ENCODE assay signal across 28 cellular contexts in genomic region chr6:169954977-169955376, GRCh38.
DNase-seq lines count a peak whose midpoint lies in the region; ATAC-seq, FAIRE-seq and TF ChIP-seq lines count a peak whose summit lies in the region.
"Had no signal": no experiment of that assay in that cellular context is flagged by ENCODE, and none has a peak within 500 bp of the region (broad histone marks: within the 10 kb centered on the region; RNA-seq: fewer than 3 reads in every experiment).

No MANE protein-coding gene starts in this region.

- H3K36me3 ChIP-seq in HepG2 (replicated peaks in 1 of 2; ENCODE audit: control insufficient read depth in 1 of 2, insufficient read depth in 2 of 2, low read length in 2 of 2) (no peaks in the 10 kb centered on the region), right lobe of liver (no peaks in the 10 kb centered on the region), OCI-LY7 (ENCODE audit: insufficient read depth, low read length) (no peaks in the 10 kb centered on the region)
- H3K36me3 ChIP-seq: BE2C, BLaER1 had no signal

- peaks cover 20% of the 10 kb centered on the region for H3K4me1 Mint-ChIP-seq in dendritic cell treated with granulocyte-macrophage colony-stimulating factor and Interleukin-4, amounts not matched to agents 40 ng/mL and 50 ng/mL, for 4 days (ENCODE audit: low read depth)

- H3K79me2 ChIP-seq in HepG2 (ENCODE audit: insufficient read depth, low read length) (no peaks in the 10 kb centered on the region), OCI-LY7 (ENCODE audit: insufficient read depth, low read depth, low read length) (no peaks in the 10 kb centered on the region)

- TF ChIP-seq EP300 in HepG2 (IDR thresholded peaks at IDR 0.05; ENCODE audit: low read depth in 2 of 2, low read length in 2 of 2) (no peak), HepG2 (CRISPR knock-in tag; IDR thresholded peaks at IDR 0.05; ENCODE audit: borderline replicate concordance) (no peak)

- H3K9me3 ChIP-seq in HepG2 (ENCODE audit: low read length) (no peaks in the 10 kb centered on the region), right lobe of liver (no peaks in the 10 kb centered on the region), OCI-LY7 (ENCODE audit: low read length) (no peaks in the 10 kb centered on the region)
- H3K9me3 ChIP-seq: BE2C, Caco-2 had no signal

- no peak for FAIRE-seq in HepG2 (lab: Jason Lieb, UNC)
- FAIRE-seq: A204.1, GM12878, GM12892, GM19239 had no signal

- H3K27me3 Mint-ChIP-seq in dendritic cell treated with granulocyte-macrophage colony-stimulating factor and Interleukin-4, amounts not matched to agents 40 ng/mL and 50 ng/mL, for 4 days: peaks cover 11% of the 10 kb centered on the region

- H2AFZ ChIP-seq in HepG2 (ENCODE audit: low read length): no peak overlapping the region
- H2AFZ ChIP-seq in OCI-LY7 (ENCODE audit: low read length): peak overlapping the region; percentile 49; the same call in 1 of the 2 replicates

- in situ Hi-C loops in HepG2 (cut with HindIII; ENCODE audit: extremely low pct_ligation_motif_present, low pct_unique_long_range_greater_than_20kb): loop anchor here (10.0 kb wide), 1 partner anchor 560 kb away; no protein-coding TSS in a partner anchor

- H3K4me3 ChIP-seq in HepG2 (replicated peaks in 1 of 3; ENCODE audit: insufficient read depth in 1 of 3, low read depth in 2 of 3, low read length in 3 of 3) (no peak overlapping the region), right lobe of liver (no peak overlapping the region), HL-60 (replicated peaks; ENCODE audit: insufficient read depth, low read length) (no peak overlapping the region), OCI-LY7 (ENCODE audit: low read depth, low read length, poor library complexity, severe bottlenecking) (no peak overlapping the region)
- H3K4me3 ChIP-seq: BLaER1, GM12878 had no signal

- H4K20me1 ChIP-seq in HepG2 (ENCODE audit: insufficient read depth, low read length) (no peaks in the 10 kb centered on the region), OCI-LY7 (ENCODE audit: insufficient read depth, low read length) (no peaks in the 10 kb centered on the region)
- H4K20me1 ChIP-seq: BLaER1 had no signal

- TF ChIP-seq RAD21 in HepG2 (CRISPR knock-in tag; IDR thresholded peaks at IDR 0.05): no peak

- POLR2A ChIA-PET in HepG2 (lab: Yijun Ruan, JAX): no interaction called here
- POLR2A ChIA-PET in OCI-LY7 (lab: Charles Lee): interaction anchor here (0.6 kb wide), 1 partner anchor 875 kb away, joined by 3 read pairs; no protein-coding TSS in a partner anchor

- no peaks in the 10 kb centered on the region for H3K9me2 ChIP-seq in OCI-LY7 (ENCODE audit: insufficient read depth, low read length)

- ATAC-seq in HepG2 (no peak), right lobe of liver (no peak), GM18502 (IDR thresholded peaks at IDR 0.05; ENCODE audit: poor library complexity, unreplicated experiment) (no peak), HG03521 (IDR thresholded peaks at IDR 0.05; ENCODE audit: unreplicated experiment) (no peak)
- ATAC-seq: CD8-positive, alpha-beta T cell; GM12878 had no signal

- peaks cover 3 to 37% of the 10 kb centered on the region in 2 experiments; a peak in 4 of 5 replicates for H3K27me3 ChIP-seq in HepG2 (ENCODE audit: control insufficient read depth in 1 of 2, insufficient read depth in 2 of 2, low read length in 2 of 2)
- H3K27me3 ChIP-seq in right lobe of liver: no peaks in the 10 kb centered on the region
- no peaks in the 10 kb centered on the region for H3K27me3 ChIP-seq in HL-60 (ENCODE audit: insufficient read depth, poor library complexity, severe bottlenecking)
- H3K27me3 ChIP-seq: BE2C had no signal

- BruUV-seq in HepG2 (replicated peaks; lab: Mats Ljungman, UMichigan) (no TSS peak), OCI-LY7 (replicated peaks; lab: Mats Ljungman, UMichigan) (no TSS peak)

- TF ChIP-seq CTCF in HepG2 (CRISPR knock-in tag; IDR thresholded peaks at IDR 0.05): no peak
- no peak for TF ChIP-seq CTCF in right lobe of liver (IDR thresholded peaks at IDR 0.05)
- TF ChIP-seq CTCF in HL-60 (IDR thresholded peaks at IDR 0.05; ENCODE audit: insufficient read depth, low read length): no peak
- no peak for TF ChIP-seq CTCF in OCI-LY7 (conservative IDR thresholded peaks at IDR 0.05; ENCODE audit: low read length)

- H3K27ac ChIP-seq in HepG2 (ENCODE audit: extremely low read length, insufficient read depth, low read length) (no peak overlapping the region), right lobe of liver (no peak overlapping the region), HL-60 (replicated peaks) (peak overlapping the region; percentile 71), OCI-LY7 (ENCODE audit: low read depth, low read length, poor library complexity, severe bottlenecking) (no peak overlapping the region)
- H3K27ac ChIP-seq: 22Rv1, BLaER1 had no signal

- H3K9ac ChIP-seq in HepG2 (ENCODE audit: insufficient read depth, low read depth, low read length): no peak overlapping the region
- H3K9ac ChIP-seq: BLaER1 had no signal

- H3K4me1 ChIP-seq in HepG2 (ENCODE audit: insufficient read depth, low read length): no peaks in the 10 kb centered on the region
- H3K4me1 ChIP-seq in right lobe of liver: no peaks in the 10 kb centered on the region
- H3K4me1 ChIP-seq in OCI-LY7 (ENCODE audit: insufficient read depth, low read length, poor library complexity, severe bottlenecking): peaks cover 38% of the 10 kb centered on the region
- H3K4me1 ChIP-seq: BE2C, Caco-2 had no signal

- no peak for DNase-seq in HepG2 (ENCODE audit: low spot score)
- DNase-seq in right lobe of liver: no peak
- DNase-seq in HL-60 (ENCODE audit: low read depth in 1 of 2, low spot score in 1 of 2): no peak
- no peak for DNase-seq in OCI-LY7 (ENCODE audit: low spot score)
- DNase-seq in KG1 (lab: John Stamatoyannopoulos, UW): no peak
- DNase-seq: ACHN; BE2C; C1 segment of cervical spinal cord; Caco-2; Calu3; CD4-positive, alpha-beta T cell; CD8-positive, alpha-beta T cell; DMS 273 treated with DMSO at 0.1 percent for 48 hours; DMS153; DMS53; DMS79; DND-41; EL; GDM1 had no signal

- no peak overlapping the region for H3K4me3 Mint-ChIP-seq in dendritic cell treated with granulocyte-macrophage colony-stimulating factor and Interleukin-4, amounts not matched to agents 40 ng/mL and 50 ng/mL, for 4 days
- H3K4me3 Mint-ChIP-seq: CD4-positive, alpha-beta T cell; CD8-positive, alpha-beta T cell had no signal

- H3K4me2 ChIP-seq in HepG2 (ENCODE audit: low read depth, low read length): no peak overlapping the region
- H3K4me2 ChIP-seq in OCI-LY7 (ENCODE audit: low read length): no peak overlapping the region
- H3K4me2 ChIP-seq: BLaER1 had no signal

- CTCF ChIA-PET in HepG2 (lab: Yijun Ruan, JAX; ENCODE audit: low intra/inter-chr PET ratio, low total read pairs) (no interaction called here), OCI-LY7 (lab: Charles Lee; ENCODE audit: unreplicated experiment) (interaction anchor here (0.6 to 0.9 kb wide), 2 partner anchors 35 to 88 kb away, joined by 3 read pairs; no protein-coding TSS in a partner anchor)

- TF ChIP-seq POLR2A in HepG2 (IDR thresholded peaks at IDR 0.05; ENCODE audit: insufficient read depth in 1 of 2, low read depth in 2 of 2, low read length in 2 of 2) (no peak), right lobe of liver (IDR thresholded peaks at IDR 0.05) (no peak)

- H3K36me3 Mint-ChIP-seq in dendritic cell treated with granulocyte-macrophage colony-stimulating factor and Interleukin-4, amounts not matched to agents 40 ng/mL and 50 ng/mL, for 4 days (ENCODE audit: low read depth): no peaks in the 10 kb centered on the region
- H3K36me3 Mint-ChIP-seq: CD8-positive, alpha-beta T cell had no signal

- peak overlapping the region; percentile 1 for H3K27ac Mint-ChIP-seq in dendritic cell treated with granulocyte-macrophage colony-stimulating factor and Interleukin-4, amounts not matched to agents 40 ng/mL and 50 ng/mL, for 4 days
- H3K27ac Mint-ChIP-seq: CD4-positive, alpha-beta T cell; CD8-positive, alpha-beta T cell had no signal

- no peaks in the 10 kb centered on the region for H3K9me3 Mint-ChIP-seq in dendritic cell treated with granulocyte-macrophage colony-stimulating factor and Interleukin-4, amounts not matched to agents 40 ng/mL and 50 ng/mL, for 4 days
- H3K9me3 Mint-ChIP-seq: CD4-positive, alpha-beta T cell; CD8-positive, alpha-beta T cell had no signal

- WGBS in HepG2 (ENCODE audit: low lambda C conversion rate): 0% methylated on average over 1 of the region's 1 CpG
- 85% methylated on average over 1 of the region's 1 CpG for WGBS in right lobe of liver (ENCODE audit: insufficient coverage, low coverage, low lambda C conversion rate, missing lambda C conversion rate)

- intact Hi-C loops in HepG2 (cut with micrococcal nuclease; ENCODE audit: unreplicated experiment): loop anchor here (5.0 kb wide), 1 partner anchor 562 kb away; no protein-coding TSS in a partner anchor
- intact Hi-C loops in right lobe of liver (cut with DNase I): no loop called here
- intact Hi-C loops in OCI-LY7 (cut with micrococcal nuclease; ENCODE audit: unreplicated experiment): no loop called here
- intact Hi-C loops in dendritic cell treated with granulocyte-macrophage colony-stimulating factor and Interleukin-4, amounts not matched to agents 40 ng/mL and 50 ng/mL, for 4 days (cut with micrococcal nuclease): loop anchor here (10.0 kb wide), 1 partner anchor 570 kb away; no protein-coding TSS in a partner anchor

TF ChIP-seq in HepG2, 621 proteins besides CTCF, POLR2A, EP300 and RAD21:
- TF ChIP-seq RAD51 (IDR thresholded peaks at IDR 0.05; ENCODE audit: borderline replicate concordance) (peak; percentile 19; the same call in 1 of the 2 replicates), ZNF121 (CRISPR knock-in tag; IDR thresholded peaks at IDR 0.05) (no peak), NONO (IDR thresholded peaks at IDR 0.05) (peak; percentile 61; the same call in 1 of the 2 replicates), NONO (CRISPR knock-in tag; conservative IDR thresholded peaks at IDR 0.05) (no peak), FOXP1 (IDR thresholded peaks at IDR 0.05) (peak; percentile 18; the same call in 1 of the 2 replicates), FOXP1 (CRISPR knock-in tag; IDR thresholded peaks at IDR 0.05) (no peak), IKZF1 (IDR thresholded peaks at IDR 0.05) (0 out of 2 replicates have a peak, but pooled peaks have one; percentile 57), RFX1 (IDR thresholded peaks at IDR 0.05) (no peak), PHB2 (IDR thresholded peaks at IDR 0.05; ENCODE audit: partially characterized antibody) (peak; percentile 96)
TF ChIP-seq in HepG2: peak in this region for 5.

Comparison
In these comparisons a context has a peak if more than half of its experiments do, and no peak if none do; other contexts are left out.
1. intact Hi-C loops: an anchor here in HepG2 (5.0 kb wide) and dendritic cell treated with granulocyte-macrophage colony-stimulating factor and Interleukin-4, amounts not matched to agents 40 ng/mL and 50 ng/mL, for 4 days (10.0 kb wide); none called in right lobe of liver and OCI-LY7.